In genomic region chr1:17199267-17200044, GRCh38 we compare ENCODE assay signal across 18 cellular contexts. TPM values are rescaled to one million over a fixed set of nuclear protein-coding genes. Genes with fewer than 3 reads are reported as not detected.
DNase-seq lines count a peak whose midpoint lies in the region; ATAC-seq, FAIRE-seq and TF ChIP-seq lines count a peak whose summit lies in the region.
"Had no signal": no experiment of that assay in that cellular context is flagged by ENCODE, and none has a peak within 500 bp of the region (broad histone marks: within the 10 kb centered on the region; RNA-seq: fewer than 3 reads in every experiment).

No MANE protein-coding gene starts in this region.

- H3K27me3 Mint-ChIP-seq in activated T-helper 17 cell treated with anti-CD3 and anti-CD28 coated beads, Interleukin-2, amount 50 U/mL, for 72 hours = peaks cover 11% of the 10 kb centered on the region
- peaks cover 23% of the 10 kb centered on the region for H3K27me3 Mint-ChIP-seq in neural progenitor cell (ENCODE audit: insufficient read depth, low read depth)

- no peak overlapping the region for H3K56ac ChIP-seq in IMR-90 (ENCODE audit: extremely low read depth, insufficient read depth, low read length)

- in situ Hi-C loops in GM23248 (cut with MboI) = no loop called here
- in situ Hi-C loops in IMR-90 (cut with MboI; ENCODE audit: low sequenced_read_pairs) = no loop called here
- in situ Hi-C loops in HAP-1 (cut with MboI; ENCODE audit: low sequenced_read_pairs) = no loop called here

- H4K20me1 ChIP-seq in GM23248 (ENCODE audit: insufficient read depth) (no peaks in the 10 kb centered on the region), IMR-90 (ENCODE audit: insufficient read depth, low read length) (no peaks in the 10 kb centered on the region), neural progenitor cell (ENCODE audit: low read depth) (no peaks in the 10 kb centered on the region)

- H2AFZ ChIP-seq in GM23248 = no peak overlapping the region
- H2AFZ ChIP-seq in IMR-90 (replicated peaks; ENCODE audit: low read length, poor library complexity) = peak overlapping the region; percentile 23
- peak overlapping the region; percentile 62 for H2AFZ ChIP-seq in neural progenitor cell (replicated peaks)

- H3K9me2 ChIP-seq in GM23248 (ENCODE audit: insufficient read depth) = no peaks in the 10 kb centered on the region

- H3K9me3 ChIP-seq in GM23248 (ENCODE audit: low read depth) (no peaks in the 10 kb centered on the region), IMR-90 (ENCODE audit: control insufficient read depth, insufficient read depth, low read length) (no peaks in the 10 kb centered on the region), neural progenitor cell (ENCODE audit: low read depth) (no peaks in the 10 kb centered on the region), HAP-1 (no peaks in the 10 kb centered on the region), small intestine (ENCODE audit: control insufficient read depth, low read depth) (no peaks in the 10 kb centered on the region)
- H3K9me3 ChIP-seq: neutrophil, right lobe of liver had no signal

- no peak for TF ChIP-seq RAD21 in IMR-90 (IDR thresholded peaks at IDR 0.05; ENCODE audit: low read length)

- H3K9me3 Mint-ChIP-seq in activated T-helper 17 cell treated with anti-CD3 and anti-CD28 coated beads, Interleukin-2, amount 50 U/mL, for 72 hours = no peaks in the 10 kb centered on the region
- no peaks in the 10 kb centered on the region for H3K9me3 Mint-ChIP-seq in neural progenitor cell

- intact Hi-C loops in IMR-90 (cut with micrococcal nuclease) = no loop called here

- no peak overlapping the region for H3K27ac ChIP-seq in GM23248
- H3K27ac ChIP-seq in IMR-90 (ENCODE audit: insufficient read depth, low read length) = no peak overlapping the region
- H3K27ac ChIP-seq in neural progenitor cell = no peak overlapping the region
- H3K27ac ChIP-seq in small intestine (ENCODE audit: low read depth in 1 of 2, low read length in 1 of 2) = no peak overlapping the region
- H3K27ac ChIP-seq: C4-2B, neutrophil, right lobe of liver had no signal

- no peak overlapping the region for H2AK9ac ChIP-seq in IMR-90 (replicated peaks; ENCODE audit: low read depth, low read length, poor library complexity)

- no peak overlapping the region; the same call in 1 of the 2 replicates for H3K14ac ChIP-seq in IMR-90 (replicated peaks; ENCODE audit: low read depth, low read length)

- CTCF ChIA-PET in IMR-90 (lab: Yijun Ruan, JAX) = no interaction called here

- no peaks in the 10 kb centered on the region for H3K27me3 ChIP-seq in GM23248 (replicated peaks; ENCODE audit: insufficient read depth)
- H3K27me3 ChIP-seq in IMR-90 (ENCODE audit: control insufficient read depth, insufficient read depth, low read length) = peaks cover 5% of the 10 kb centered on the region
- H3K27me3 ChIP-seq in neural progenitor cell = no peaks in the 10 kb centered on the region
- H3K27me3 ChIP-seq in HAP-1 (ENCODE audit: low read depth) = peaks cover 4% of the 10 kb centered on the region
- peaks cover 0 to 2% of the 10 kb centered on the region in 2 donors for H3K27me3 ChIP-seq in small intestine (ENCODE audit: control insufficient read depth in 2 of 2, insufficient read depth in 2 of 2, low read length in 2 of 2)
- H3K27me3 ChIP-seq: neutrophil, right lobe of liver had no signal

- no peak overlapping the region for H2BK5ac ChIP-seq in IMR-90 (ENCODE audit: low read depth, low read length, poor library complexity, severe bottlenecking)

- no peak overlapping the region for H4K5ac ChIP-seq in IMR-90 (ENCODE audit: low read depth, low read length)

- H3K4me3 ChIP-seq in GM23248 = no peak overlapping the region
- no peak overlapping the region for H3K4me3 ChIP-seq in IMR-90 (ENCODE audit: insufficient read depth, low read depth, low read length)
- no peak overlapping the region for H3K4me3 ChIP-seq in neural progenitor cell
- no peak overlapping the region for H3K4me3 ChIP-seq in HAP-1
- no peak overlapping the region for H3K4me3 ChIP-seq in small intestine (ENCODE audit: low read depth in 1 of 2, low read length in 2 of 2)
- H3K4me3 ChIP-seq: lung, right lobe of liver had no signal

- BruUV-seq in IMR-90 (replicated peaks; lab: Mats Ljungman, UMichigan) = no TSS peak

- no peak for FAIRE-seq in small intestine (lab: Jason Lieb, UNC)

- H2BK120ac ChIP-seq in IMR-90 (ENCODE audit: low read depth, low read length) = peak overlapping the region; percentile 44; the same call in 1 of the 2 replicates

- no peak overlapping the region for H3K27ac Mint-ChIP-seq in activated T-helper 17 cell treated with anti-CD3 and anti-CD28 coated beads, Interleukin-2, amount 50 U/mL, for 72 hours
- peak overlapping the region; percentile 21 for H3K27ac Mint-ChIP-seq in neural progenitor cell

- H3K36me3 Mint-ChIP-seq in activated T-helper 17 cell treated with anti-CD3 and anti-CD28 coated beads, Interleukin-2, amount 50 U/mL, for 72 hours (ENCODE audit: low read depth) = no peaks in the 10 kb centered on the region
- no peaks in the 10 kb centered on the region for H3K36me3 Mint-ChIP-seq in neural progenitor cell

- no peak overlapping the region; the same call in 1 of the 2 replicates for H4K91ac ChIP-seq in IMR-90 (ENCODE audit: insufficient read depth, low read depth, low read length)

- POLR2A ChIA-PET in IMR-90 (lab: Charles Lee; ENCODE audit: unreplicated experiment) = no interaction called here

- peaks cover 35% of the 10 kb centered on the region for H3K4me1 Mint-ChIP-seq in activated T-helper 17 cell treated with anti-CD3 and anti-CD28 coated beads, Interleukin-2, amount 50 U/mL, for 72 hours
- peaks cover 46% of the 10 kb centered on the region for H3K4me1 Mint-ChIP-seq in neural progenitor cell

- H3K18ac ChIP-seq in IMR-90 (ENCODE audit: low read depth, low read length) = no peak overlapping the region

- peaks cover 7% of the 10 kb centered on the region for H3K9me1 ChIP-seq in IMR-90 (ENCODE audit: insufficient read depth, low read length)

- no peak overlapping the region for H2BK15ac ChIP-seq in IMR-90 (ENCODE audit: low read depth, low read length)

- DNase-seq in GM23248 = peak; percentile 44
- peak; percentile 22 for DNase-seq in IMR-90
- DNase-seq in neural progenitor cell (ENCODE audit: low spot score) = no peak
- no peak for DNase-seq in UCSD-AML1 (lab: John Stamatoyannopoulos, UW; ENCODE audit: unreplicated experiment)
- DNase-seq in HAP-1 (ENCODE audit: low spot score in 2 of 2) = no peak
- no peak for DNase-seq in NCI-H1092 (lab: John Stamatoyannopoulos, UW)
- no peak for DNase-seq in small intestine
- DNase-seq: cerebellar nuclear complex; foreskin fibroblast; NCI-H146; NCI-H446; stimulated activated CD4-positive, alpha-beta T cell treated with anti-CD3 and anti-CD28 coated beads, Interleukin-4, amount 100 ng/mL, for 1 hour; stimulated activated CD8-positive, alpha-beta memory T cell treated with anti-CD3 and anti-CD28 coated beads, Interleukin-4, amount 100 ng/mL, for 48 hours had no signal

- H3K4me2 ChIP-seq in GM23248 (ENCODE audit: unreplicated experiment) = no peak overlapping the region
- H3K4me2 ChIP-seq in IMR-90 (ENCODE audit: low read depth, low read length) = no peak overlapping the region
- no peak overlapping the region for H3K4me2 ChIP-seq in neural progenitor cell

- H3K4me1 ChIP-seq in GM23248 (ENCODE audit: insufficient read depth) (0 out of 2 replicates have a peak, but pooled peaks cover 7% of the 10 kb centered on the region), IMR-90 (ENCODE audit: control insufficient read depth, insufficient read depth, low read length) (peaks cover 3% of the 10 kb centered on the region), neural progenitor cell (peaks cover 17% of the 10 kb centered on the region), HAP-1 (no peaks in the 10 kb centered on the region), small intestine (ENCODE audit: control insufficient read depth in 2 of 2, insufficient read depth in 1 of 2, low read depth in 1 of 2, low read length in 1 of 2) (no peaks in the 10 kb centered on the region)
- H3K4me1 ChIP-seq: right lobe of liver had no signal

- H2BK20ac ChIP-seq in IMR-90 (ENCODE audit: low read depth, low read length) = peak overlapping the region; percentile 50

- peak overlapping the region in 1 of 2 experiments; percentile 10; a peak in 1 of 4 replicates for H4K8ac ChIP-seq in IMR-90 (ENCODE audit: low read depth in 2 of 2, low read length in 2 of 2)

- no peak for ATAC-seq in IMR-90 (ENCODE audit: low read depth)
- ATAC-seq in activated T-helper 17 cell treated with anti-CD3 and anti-CD28 coated beads, Interleukin-2, amount 50 U/mL, for 72 hours (replicated peaks) = peak; percentile 53
- ATAC-seq: right lobe of liver had no signal

- WGBS in GM23248 (ENCODE audit: low coverage in 1 of 2, low lambda C conversion rate in 2 of 2, missing lambda C conversion rate in 2 of 2), 2 experiments = 75 to 77% methylated on average over 9 of the region's 9 CpGs
- 100% methylated on average over 3 of the region's 9 CpGs; no CpG with 5 or more reads in 1 of the 2 experiments for WGBS in IMR-90 (ENCODE audit: extremely low coverage in 2 of 2, insufficient read length in 1 of 2), 2 experiments
- 64 to 76% (median 72%) methylated on average over 9 of the region's 9 CpGs for whole genome bisulfite sequencing in small intestine, 3 donors

- no peak overlapping the region for H3K9ac ChIP-seq in GM23248
- H3K9ac ChIP-seq in IMR-90 (ENCODE audit: low read depth, low read length) = no peak overlapping the region
- no peak overlapping the region for H3K9ac ChIP-seq in neural progenitor cell

- no peak overlapping the region for H3K4me3 Mint-ChIP-seq in activated T-helper 17 cell treated with anti-CD3 and anti-CD28 coated beads, Interleukin-2, amount 50 U/mL, for 72 hours
- H3K4me3 Mint-ChIP-seq in neural progenitor cell = no peak overlapping the region

- no peaks in the 10 kb centered on the region for H3K79me1 ChIP-seq in IMR-90 (ENCODE audit: low read depth in 1 of 2, low read length in 2 of 2)

- H3K4ac ChIP-seq in IMR-90 (ENCODE audit: low read depth, low read length) = peak overlapping the region; percentile 22; the same call in 1 of the 2 replicates

- H3K36me3 ChIP-seq in GM23248 (ENCODE audit: low read depth) (no peaks in the 10 kb centered on the region), IMR-90 (ENCODE audit: control insufficient read depth, insufficient read depth, low read length) (no peaks in the 10 kb centered on the region), neural progenitor cell (no peaks in the 10 kb centered on the region), HAP-1 (replicated peaks) (no peaks in the 10 kb centered on the region), small intestine (ENCODE audit: control insufficient read depth in 2 of 2, insufficient read depth in 2 of 2, low read length in 2 of 2) (no peaks in the 10 kb centered on the region)
- H3K36me3 ChIP-seq: neutrophil, right lobe of liver had no signal

- H2AK5ac ChIP-seq in IMR-90 (ENCODE audit: low read depth, low read length) = 0 out of 2 replicates have a peak overlapping the region, but pooled peaks have one; percentile 23

- H3K23ac ChIP-seq in IMR-90 (ENCODE audit: low read depth, low read length) = no peak overlapping the region

- dilution Hi-C loops in IMR-90 (cut with HindIII; ENCODE audit: low sequenced_read_pairs, unreplicated experiment) = no loop called here

- TF ChIP-seq CTCF in IMR-90 (conservative IDR thresholded peaks at IDR 0.05; ENCODE audit: low read depth, low read length) (no peak), neural progenitor cell (IDR thresholded peaks at IDR 0.05) (no peak)

- H3K79me2 ChIP-seq in GM23248 (ENCODE audit: insufficient read depth) (no peaks in the 10 kb centered on the region), neural progenitor cell (ENCODE audit: low read depth) (no peaks in the 10 kb centered on the region)

- TF ChIP-seq POLR2A in IMR-90 (IDR thresholded peaks at IDR 0.05; ENCODE audit: low read depth, low read length) = no peak

- no peaks in the 10 kb centered on the region for H3F3A ChIP-seq in GM23248 (ENCODE audit: insufficient read depth)
- H3F3A ChIP-seq in neural progenitor cell (ENCODE audit: low read depth) = peaks cover 5% of the 10 kb centered on the region

RNA-seq across cellular contexts. Expression of gene PADI1, which starts 5.5 kb away (rescaled TPM):
- under 0.01 TPM in 1 of 2 replicates, not detected in the other for total RNA-seq in GM23248 (2014; rRNA removed; shearing (Covaris generic))
- polyA plus RNA-seq in GM23248 (2016; fragmentation: Nextera tagmentation; extraction: Ambion mirVana) (0.11 and 0.14 TPM in 2 replicates), IMR-90 (2012; rRNA removed) (0.13 and 0.17 TPM in 2 replicates), small intestine (under 1 TPM in 2 of 3 donors, not detected in 1; 0.10 to 0.27 TPM)
- total RNA-seq in IMR-90 (2012; rRNA removed) (not detected in 2 replicates), neural progenitor cell (ENCODE audit: low replicate concordance) (0.09 and 0.25 TPM in 2 replicates)
- 0.04 TPM in 1 of 2 replicates, not detected in the other for polyA plus RNA-seq in IMR-90 (2012; cell fraction: cytosol; rRNA removed)
- polyA plus RNA-seq in IMR-90 (2012; cell fraction: nucleus; rRNA removed; ENCODE audit: low replicate concordance) = 0.14 and 0.21 TPM in 2 replicates
- total RNA-seq in activated T-helper 17 cell treated with anti-CD3 and anti-CD28 coated beads, Interleukin-2, amount 50 U/mL, for 72 hours = not detected
- total RNA-seq: lung had no signal

RNA-seq across cellular contexts. Expression of gene PADI3, which starts 49.4 kb away (rescaled TPM):
- total RNA-seq in GM23248 (2014; rRNA removed; shearing (Covaris generic)) = not detected in 2 replicates
- polyA plus RNA-seq in GM23248 (2016; fragmentation: Nextera tagmentation; extraction: Ambion mirVana) = not detected in 2 replicates
- total RNA-seq in IMR-90 (2012; rRNA removed) = not detected in 2 replicates
- polyA plus RNA-seq in IMR-90 (2012; rRNA removed) = not detected in 2 replicates
- polyA plus RNA-seq in IMR-90 (2012; cell fraction: cytosol; rRNA removed) = not detected in 2 replicates
- 0.01 and 0.03 TPM in 2 replicates for polyA plus RNA-seq in IMR-90 (2012; cell fraction: nucleus; rRNA removed; ENCODE audit: low replicate concordance)
- not detected for total RNA-seq in activated T-helper 17 cell treated with anti-CD3 and anti-CD28 coated beads, Interleukin-2, amount 50 U/mL, for 72 hours
- total RNA-seq in neural progenitor cell (ENCODE audit: low replicate concordance) = 1.0 and 2.0 TPM in 2 replicates
- under 1 TPM in 1 of 3 donors, not detected in 2; 0.04 TPM for polyA plus RNA-seq in small intestine
- total RNA-seq: lung, right lobe of liver had no signal

Comparison
In these comparisons a context has a peak if more than half of its experiments do, and no peak if none do; other contexts are left out.
1. DNase-seq: peak in GM23248 (single experiment) and IMR-90 (single experiment); none in neural progenitor cell (single experiment), UCSD-AML1 (single experiment), HAP-1 (0 of 2), NCI-H1092 (single experiment) and small intestine (single experiment).